27 cellular contexts compared by ENCODE assay signal in genomic region chr6:4786936-4787504, GRCh38. TPM values are rescaled to one million over a fixed set of nuclear protein-coding genes. Genes with fewer than 3 reads are reported as not detected.
DNase-seq lines count a peak whose midpoint lies in the region; ATAC-seq and TF ChIP-seq lines count a peak whose summit lies in the region.
"Had no signal": no experiment of that assay in that cellular context is flagged by ENCODE, and none has a peak within 500 bp of the region (broad histone marks: within the 10 kb centered on the region; RNA-seq: fewer than 3 reads in every experiment).

No MANE protein-coding gene starts in this region.

- no peak overlapping the region for H3K4me3 ChIP-seq in HAP-1
- no peak overlapping the region for H3K4me3 ChIP-seq in endodermal cell (ENCODE audit: low read length)
- H3K4me3 ChIP-seq in osteoblast (ENCODE audit: insufficient read depth, low read length): no peak overlapping the region
- H3K4me3 ChIP-seq: A549, Peyer's patch, thoracic aorta had no signal

- BruUV-seq in MCF 10A (replicated peaks; lab: Mats Ljungman, UMichigan): no TSS peak

- CTCF ChIA-PET in MCF 10A (lab: Yijun Ruan, JAX): interaction anchor here (0.6 to 0.7 kb wide), 2 partner anchors 141 to 1456 kb away, joined by 3 to 4 read pairs; no protein-coding TSS in a partner anchor

- no peak for DNase-seq in activated T-cell treated with anti-CD3 and anti-CD28 coated beads, Interleukin-2, amount 50 U/mL, for 4 hours
- DNase-seq in activated T-cell treated with anti-CD3 and anti-CD28 coated beads for 4 hours: no peak
- DNase-seq in HAP-1 (ENCODE audit: low spot score in 2 of 2): peak; percentile 27 to 52
- peak; percentile 59 for DNase-seq in endodermal cell
- DNase-seq in osteoblast (ENCODE audit: insufficient read length, low spot score, missing footprints): peak; percentile 44
- no peak for DNase-seq in NOMO-1 (lab: John Stamatoyannopoulos, UW; ENCODE audit: unreplicated experiment in 2 of 2)
- no peak for DNase-seq in MCF 10A (ENCODE audit: unreplicated experiment)
- DNase-seq: activated CD4-positive, alpha-beta T cell treated with anti-CD3 and anti-CD28 coated beads for 4 hours; activated CD8-positive, alpha-beta memory T cell treated with anti-CD3 and anti-CD28 coated beads, Interleukin-2, amount 10 ng/mL, durations not matched to agents 7 days and 5 days; activated naive CD4-positive, alpha-beta T cell treated with anti-CD3 and anti-CD28 coated beads, Interleukin-2, amount 50 U/mL, for 16 hours; anterior cingulate cortex; CD4-positive, alpha-beta memory T cell; GOT3; hippocampal formation; left colon; NCI-H1436; NCI-H2081 treated with DMSO at 0.1 percent for 48 hours; NCI-H345; Peyer's patch; right cardiac atrium; SIG-M5; stimulated activated CD4-positive, alpha-beta T cell treated with anti-CD3 and anti-CD28 coated beads, Interleukin-1b, Interleukin-23, amount 100 ng/mL, for 48 hours; stimulated activated naive CD8-positive, alpha-beta T cell treated with anti-CD3 and anti-CD28 coated beads, Interleukin-15, amount 100 ng/mL, for 72 hours had no signal

- peaks cover 93% of the 10 kb centered on the region for H3K79me2 ChIP-seq in osteoblast (ENCODE audit: insufficient read depth, low read length)

- ATAC-seq in activated T-cell treated with anti-CD3 and anti-CD28 coated beads, Interleukin-2, amount 50 U/mL, for 4 hours: peak in 1 of 2 donors; percentile 48
- ATAC-seq in HG03442 (IDR thresholded peaks at IDR 0.05; ENCODE audit: unreplicated experiment): no peak
- ATAC-seq: A549; activated CD8-positive, alpha-beta memory T cell treated with anti-CD3 and anti-CD28 coated beads, Interleukin-2, amount 10 ng/mL, durations not matched to agents 7 days and 5 days; right cardiac atrium; stimulated activated naive CD8-positive, alpha-beta T cell treated with anti-CD3 and anti-CD28 coated beads, Interleukin-15, amount 100 ng/mL, for 72 hours had no signal

- 67 to 80% methylated on average over 6 to 8 of the region's 8 CpGs for WGBS in endodermal cell (ENCODE audit: insufficient coverage in 1 of 2, insufficient read length in 1 of 2), 2 experiments

- peak overlapping the region; percentile 40 for H3K4me3 Mint-ChIP-seq in activated T-cell treated with anti-CD3 and anti-CD28 coated beads, Interleukin-2, amount 50 U/mL, for 4 hours
- H3K4me3 Mint-ChIP-seq in endodermal cell: peak overlapping the region; percentile 6
- H3K4me3 Mint-ChIP-seq in MCF 10A (ENCODE audit: unreplicated experiment): no peak overlapping the region
- H3K4me3 Mint-ChIP-seq: activated CD8-positive, alpha-beta memory T cell treated with anti-CD3 and anti-CD28 coated beads, Interleukin-2, amount 10 ng/mL, durations not matched to agents 7 days and 5 days; activated T-helper 1 cell treated with anti-CD3 and anti-CD28 coated beads, Interleukin-12 subunit alpha, Interleukin-12 subunit beta, Interleukin-2, Interleukin-4 antibody, amounts not matched to agents 30 ng/mL and 10 ng/mL and 1 ng/mL, durations not matched to agents 14 hours and 24 hours and 36 hours; stimulated activated naive CD8-positive, alpha-beta T cell treated with anti-CD3 and anti-CD28 coated beads, Interleukin-15, amount 100 ng/mL, for 72 hours had no signal

- H2AFZ ChIP-seq in osteoblast (ENCODE audit: low read length): no peak overlapping the region

- H3K27ac Mint-ChIP-seq in endodermal cell (no peak overlapping the region), MCF 10A (ENCODE audit: low read depth, unreplicated experiment) (no peak overlapping the region)
- H3K27ac Mint-ChIP-seq: activated CD8-positive, alpha-beta memory T cell treated with anti-CD3 and anti-CD28 coated beads, Interleukin-2, amount 10 ng/mL, durations not matched to agents 7 days and 5 days; activated T-helper 1 cell treated with anti-CD3 and anti-CD28 coated beads, Interleukin-12 subunit alpha, Interleukin-12 subunit beta, Interleukin-2, Interleukin-4 antibody, amounts not matched to agents 30 ng/mL and 10 ng/mL and 1 ng/mL, durations not matched to agents 14 hours and 24 hours and 36 hours; stimulated activated naive CD8-positive, alpha-beta T cell treated with anti-CD3 and anti-CD28 coated beads, Interleukin-15, amount 100 ng/mL, for 72 hours had no signal

- H3K36me3 Mint-ChIP-seq in activated T-cell treated with anti-CD3 and anti-CD28 coated beads, Interleukin-2, amount 50 U/mL, for 4 hours (ENCODE audit: insufficient read depth): peaks cover 6% of the 10 kb centered on the region
- H3K36me3 Mint-ChIP-seq in endodermal cell (ENCODE audit: low read depth) (peaks cover 20% of the 10 kb centered on the region), MCF 10A (ENCODE audit: insufficient read depth, unreplicated experiment) (peaks cover 6% of the 10 kb centered on the region)

- no peak overlapping the region for H3K4me2 ChIP-seq in osteoblast (ENCODE audit: insufficient read depth, low read length)
- H3K4me2 ChIP-seq: A549 had no signal

- peaks cover 45% of the 10 kb centered on the region for H4K20me1 ChIP-seq in osteoblast (ENCODE audit: insufficient read depth, low read length)

- H3K27me3 ChIP-seq in HAP-1 (ENCODE audit: low read depth): no peaks in the 10 kb centered on the region
- H3K27me3 ChIP-seq in endodermal cell (ENCODE audit: control insufficient read depth, insufficient read depth, low read length, poor library complexity, severe bottlenecking): no peaks in the 10 kb centered on the region
- no peaks in the 10 kb centered on the region for H3K27me3 ChIP-seq in osteoblast (ENCODE audit: insufficient read depth, low read length)
- H3K27me3 ChIP-seq: Peyer's patch had no signal

- peaks cover 14% of the 10 kb centered on the region for H3K4me1 ChIP-seq in HAP-1
- H3K4me1 ChIP-seq in endodermal cell (ENCODE audit: control insufficient read depth, insufficient read depth, low read length): peaks cover 11% of the 10 kb centered on the region
- H3K4me1 ChIP-seq in osteoblast (ENCODE audit: insufficient read depth, low read length): no peaks in the 10 kb centered on the region

- no peaks in the 10 kb centered on the region for H3K9me3 Mint-ChIP-seq in activated T-cell treated with anti-CD3 and anti-CD28 coated beads, Interleukin-2, amount 50 U/mL, for 4 hours
- H3K9me3 Mint-ChIP-seq in endodermal cell (peaks cover 15% of the 10 kb centered on the region), MCF 10A (ENCODE audit: unreplicated experiment) (peaks cover 8% of the 10 kb centered on the region)

- H3K9ac ChIP-seq in endodermal cell (ENCODE audit: extremely low read depth, low read length, poor library complexity, severe bottlenecking): no peak overlapping the region

- H3K9me3 ChIP-seq in HAP-1: peaks cover 7% of the 10 kb centered on the region; the same call in 1 of the 2 replicates
- H3K9me3 ChIP-seq in endodermal cell (ENCODE audit: control insufficient read depth, low read length): peaks cover 13% of the 10 kb centered on the region
- no peaks in the 10 kb centered on the region for H3K9me3 ChIP-seq in osteoblast (ENCODE audit: low read depth, low read length)
- H3K9me3 ChIP-seq: A549, Peyer's patch, thoracic aorta had no signal

- TF ChIP-seq CTCF in endodermal cell (conservative IDR thresholded peaks at IDR 0.05) (no peak), osteoblast (IDR thresholded peaks at IDR 0.05; ENCODE audit: extremely low read depth, low read depth, low read length) (no peak), MCF 10A (IDR thresholded peaks at IDR 0.05; ENCODE audit: unreplicated experiment) (no peak)

- POLR2A ChIA-PET in MCF 10A (lab: Yijun Ruan, JAX): interaction anchor here (0.9 kb wide), 1 partner anchor 13 kb away, joined by 3 read pairs; no protein-coding TSS in a partner anchor

- peaks cover 72% of the 10 kb centered on the region for H3K4me1 Mint-ChIP-seq in activated T-cell treated with anti-CD3 and anti-CD28 coated beads, Interleukin-2, amount 50 U/mL, for 4 hours (ENCODE audit: low read depth)
- H3K4me1 Mint-ChIP-seq in endodermal cell (peaks cover 41% of the 10 kb centered on the region), MCF 10A (ENCODE audit: insufficient read depth, unreplicated experiment) (peaks cover 6% of the 10 kb centered on the region)

- no peak overlapping the region for H3K27ac ChIP-seq in endodermal cell (ENCODE audit: low read depth, low read length)
- H3K27ac ChIP-seq in osteoblast (ENCODE audit: low read depth, low read length): no peak overlapping the region
- H3K27ac ChIP-seq: A549, Peyer's patch, thoracic aorta had no signal

- H3K36me3 ChIP-seq in HAP-1 (replicated peaks) (peaks cover 6% of the 10 kb centered on the region; the same call in 1 of the 2 replicates), endodermal cell (ENCODE audit: control insufficient read depth, insufficient read depth, low read length) (no peaks in the 10 kb centered on the region), osteoblast (ENCODE audit: insufficient read depth, low read length) (no peaks in the 10 kb centered on the region)
- H3K36me3 ChIP-seq: Peyer's patch, thoracic aorta had no signal

- in situ Hi-C loops in HAP-1 (cut with MboI; ENCODE audit: low sequenced_read_pairs): loop anchor here (10.0 kb wide), 1 partner anchor 158 kb away; no protein-coding TSS in a partner anchor

- peaks cover 2% of the 10 kb centered on the region for H3K27me3 Mint-ChIP-seq in activated T-cell treated with anti-CD3 and anti-CD28 coated beads, Interleukin-2, amount 50 U/mL, for 4 hours (ENCODE audit: low read depth)
- H3K27me3 Mint-ChIP-seq in endodermal cell (ENCODE audit: insufficient read depth) (peaks cover 29% of the 10 kb centered on the region), MCF 10A (ENCODE audit: insufficient read depth, unreplicated experiment) (no peaks in the 10 kb centered on the region)
- H3K27me3 Mint-ChIP-seq: activated CD8-positive, alpha-beta memory T cell treated with anti-CD3 and anti-CD28 coated beads, Interleukin-2, amount 10 ng/mL, durations not matched to agents 7 days and 5 days; CD4-positive, alpha-beta memory T cell; stimulated activated naive CD8-positive, alpha-beta T cell treated with anti-CD3 and anti-CD28 coated beads, Interleukin-15, amount 100 ng/mL, for 72 hours had no signal

- intact Hi-C loops in MCF 10A (cut with micrococcal nuclease): no loop called here

RNA-seq across cellular contexts. Expression of gene CDYL, which starts 10.8 kb away (rescaled TPM):
- 10 to 100 TPM; 19.1 to 22.3 (median 21.4) TPM for total RNA-seq in activated T-cell treated with anti-CD3 and anti-CD28 coated beads, Interleukin-2, amount 50 U/mL, for 4 hours
- total RNA-seq in endodermal cell (10 to 100 TPM; 55.1 to 58.2 TPM), osteoblast (84.0 and 106 TPM in 2 replicates), MCF 10A (2022) (48.9 and 56.8 TPM in 2 replicates)
- 36.5 TPM for polyA plus RNA-seq in endodermal cell (2013, experiment 1 of 2)
- 33.5 TPM for polyA plus RNA-seq in endodermal cell (2013, experiment 2 of 2)

Comparison
In these comparisons a context has a peak if more than half of its experiments do, and no peak if none do; other contexts are left out.
1. DNase-seq: peak in HAP-1 (2 of 2), endodermal cell (single experiment) and osteoblast (single experiment); none in activated T-cell treated with anti-CD3 and anti-CD28 coated beads, Interleukin-2, amount 50 U/mL, for 4 hours (single experiment), activated T-cell treated with anti-CD3 and anti-CD28 coated beads for 4 hours (single experiment), NOMO-1 (0 of 2) and MCF 10A (single experiment).